Comparison of ENCODE assay signal across 17 cellular contexts in the genomic region with DNA sequence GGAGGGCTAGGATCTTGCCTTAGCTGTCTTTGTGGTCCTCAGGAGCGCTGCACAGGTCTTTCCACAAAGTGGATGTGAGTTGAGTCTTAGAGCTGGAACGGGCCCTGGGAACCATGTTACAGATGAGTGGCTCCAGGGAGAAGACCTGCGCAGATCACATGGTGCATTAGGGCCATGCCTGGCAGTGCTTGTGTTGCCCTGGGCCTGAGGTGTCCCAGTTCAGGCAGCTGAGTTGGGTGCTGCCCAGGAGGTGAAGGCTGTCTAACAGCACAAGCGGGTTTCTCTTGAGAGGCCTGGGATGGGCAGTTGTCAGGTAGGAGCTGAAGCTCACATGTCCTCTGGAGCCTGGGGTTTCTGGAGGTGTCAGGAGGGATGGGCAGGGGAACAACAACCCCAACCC. TPM values are rescaled to one million over a fixed set of nuclear protein-coding genes. Genes with fewer than 3 reads are reported as not detected.
DNase-seq lines count a peak whose midpoint lies in the region; ATAC-seq, FAIRE-seq and TF ChIP-seq lines count a peak whose summit lies in the region.
"Had no signal": no experiment of that assay in that cellular context is flagged by ENCODE, and none has a peak within 500 bp of the region (broad histone marks: within the 10 kb centered on the region; RNA-seq: fewer than 3 reads in every experiment).

No MANE protein-coding gene starts in this region.

- H3K4me3 ChIP-seq in Panc1 (ENCODE audit: low read depth in 2 of 2, low read length in 2 of 2) (no peak overlapping the region), H1 (ENCODE audit: extremely low read depth in 1 of 4, insufficient read depth in 2 of 4, low read depth in 3 of 4, low read length in 4 of 4) (no peak overlapping the region), neural progenitor cell (no peak overlapping the region), tibial artery (no peak overlapping the region)
- H3K4me3 ChIP-seq: HAP-1, right lobe of liver, SJSA1 had no signal

- H2BK20ac ChIP-seq in H1 (ENCODE audit: low read length): no peak overlapping the region

- no peaks in the 10 kb centered on the region for H3K27me3 Mint-ChIP-seq in neural progenitor cell (ENCODE audit: insufficient read depth, low read depth)
- H3K27me3 Mint-ChIP-seq: CD4-positive, alpha-beta T cell; naive thymus-derived CD4-positive, alpha-beta T cell had no signal

- H4K20me1 ChIP-seq in H1 (replicated peaks in 1 of 2; ENCODE audit: control insufficient read depth in 1 of 2, insufficient read depth in 2 of 2, low read length in 2 of 2) (no peaks in the 10 kb centered on the region), neural progenitor cell (ENCODE audit: low read depth) (no peaks in the 10 kb centered on the region)

- peak overlapping the region; percentile 64 for H3K27ac Mint-ChIP-seq in neural progenitor cell
- H3K27ac Mint-ChIP-seq: activated T-helper 1 cell treated with anti-CD3 and anti-CD28 coated beads, Interleukin-12 subunit alpha, Interleukin-12 subunit beta, Interleukin-2, Interleukin-4 antibody, amounts not matched to agents 30 ng/mL and 10 ng/mL and 1 ng/mL, durations not matched to agents 14 hours and 24 hours and 36 hours; CD4-positive, alpha-beta T cell; naive thymus-derived CD4-positive, alpha-beta T cell had no signal

- no peak overlapping the region for H3K14ac ChIP-seq in H1 (ENCODE audit: insufficient read length)

- POLR2A ChIA-PET in Panc1 (lab: Charles Lee): no interaction called here
- POLR2A ChIA-PET in H1 (lab: Charles Lee; ENCODE audit: partially characterized antibody): interaction anchor here (0.7 to 2.1 kb wide), 5 partner anchors 9 to 59 kb away, joined by 3 to 6 read pairs (median 4); no protein-coding TSS in a partner anchor

- peaks cover 2% of the 10 kb centered on the region for H3K79me1 ChIP-seq in H1 (ENCODE audit: low read depth, low read length)

- no peak overlapping the region for H4K8ac ChIP-seq in H1 (ENCODE audit: extremely low read depth, insufficient read depth, low read length)

- H3K36me3 ChIP-seq in Panc1 (ENCODE audit: control insufficient read depth, insufficient read depth, low read length): no peaks in the 10 kb centered on the region
- no peaks in the 10 kb centered on the region for H3K36me3 ChIP-seq in H1 (ENCODE audit: control insufficient read depth in 2 of 4, insufficient read depth in 4 of 4, low read length in 3 of 4)
- no peaks in the 10 kb centered on the region for H3K36me3 ChIP-seq in neural progenitor cell
- no peaks in the 10 kb centered on the region for H3K36me3 ChIP-seq in tibial artery
- H3K36me3 ChIP-seq: HAP-1, right lobe of liver, SJSA1 had no signal

- FAIRE-seq in H1 (lab: Jason Lieb, UNC): no peak

- WGBS in H1 (ENCODE audit: extremely low coverage in 1 of 2, insufficient coverage in 1 of 2, insufficient read length in 1 of 2, insufficient replicate concordance in 2 of 2, low coverage in 1 of 2, low lambda C conversion rate in 2 of 2, missing lambda C conversion rate in 1 of 2), 2 experiments: 100% methylated on average over 4 of the region's 4 CpGs; no CpG with 5 or more reads in 1 of the 2 experiments

- ATAC-seq in Panc1: no peak
- ATAC-seq: naive thymus-derived CD4-positive, alpha-beta T cell; right lobe of liver had no signal

- H3K79me2 ChIP-seq in H1 (ENCODE audit: control insufficient read depth in 1 of 2, insufficient read depth in 2 of 2, low read length in 2 of 2) (peaks cover 0 to 6% of the 10 kb centered on the region in 2 experiments; a peak in 1 of 4 replicates), neural progenitor cell (ENCODE audit: low read depth) (no peaks in the 10 kb centered on the region)

- intact Hi-C loops in Panc1 (cut with micrococcal nuclease; ENCODE audit: unreplicated experiment) (no loop called here), tibial artery (cut with DNase I; ENCODE audit: low total_unique reads) (no loop called here)

- H3K9me3 ChIP-seq in Panc1 (ENCODE audit: control insufficient read depth, insufficient read depth, low read depth, low read length) (no peaks in the 10 kb centered on the region), H1 (ENCODE audit: insufficient read depth in 2 of 2, low read depth in 1 of 2, low read length in 1 of 2) (no peaks in the 10 kb centered on the region), neural progenitor cell (ENCODE audit: low read depth) (no peaks in the 10 kb centered on the region), tibial artery (no peaks in the 10 kb centered on the region)
- H3K9me3 ChIP-seq: HAP-1, right lobe of liver, SJSA1 had no signal

- DNase-seq in Panc1 (ENCODE audit: low read depth, low spot score) (no peak), H1 (ENCODE audit: low read depth in 1 of 2, low spot score in 2 of 2) (no peak), neural progenitor cell (ENCODE audit: low spot score) (no peak), tibial artery (no peak), OCI-M1 (lab: John Stamatoyannopoulos, UW) (no peak), T-helper 1 cell (no peak)
- no peak for DNase-seq in activated CD8-positive, alpha-beta memory T cell treated with anti-CD3 and anti-CD28 coated beads, Interleukin-2, amount 50 U/mL, for 4 hours
- DNase-seq: activated CD4-positive, alpha-beta T cell treated with anti-CD3 and anti-CD28 coated beads, Interleukin-2, amount 50 U/mL, for 48 hours; CD4-positive, alpha-beta T cell; hypothalamus; KG1; naive thymus-derived CD4-positive, alpha-beta T cell; NCI-H1417 treated with DMSO at 0.1 percent for 48 hours had no signal

- H2AK5ac ChIP-seq in H1 (ENCODE audit: low read depth, low read length): no peak overlapping the region; the same call in 1 of the 2 replicates

- H2BK12ac ChIP-seq in H1 (ENCODE audit: low read depth, low read length): 0 out of 2 replicates have a peak overlapping the region, but pooled peaks have one; percentile 17

- BruUV-seq in Panc1 (replicated peaks; lab: Mats Ljungman, UMichigan): no TSS peak

- H3K4ac ChIP-seq in H1 (replicated peaks; ENCODE audit: insufficient read length, low read depth, low read length): no peak overlapping the region

- in situ Hi-C loops in Panc1 (cut with HindIII; ENCODE audit: low pct_unique_long_range_greater_than_20kb, low sequenced_read_pairs): no loop called here

- no peak overlapping the region; the same call in 1 of the 2 replicates for H2BK15ac ChIP-seq in H1 (ENCODE audit: low read length)

- TF ChIP-seq RAD21 in H1 (IDR thresholded peaks at IDR 0.05 in 1 of 2, conservative IDR thresholded peaks at IDR 0.05 in 1 of 2; ENCODE audit: low read depth in 2 of 2, low read length in 2 of 2): no peak

- no peaks in the 10 kb centered on the region for H3K36me3 Mint-ChIP-seq in neural progenitor cell
- H3K36me3 Mint-ChIP-seq: naive thymus-derived CD4-positive, alpha-beta T cell had no signal

- H3K4me1 ChIP-seq in Panc1 (ENCODE audit: control insufficient read depth, insufficient read depth, low read length) (peaks cover 65% of the 10 kb centered on the region), H1 (replicated peaks in 1 of 4; ENCODE audit: control insufficient read depth in 3 of 4, insufficient read depth in 4 of 4, low read length in 3 of 4) (peaks cover 0 to 21% (median 9%) of the 10 kb centered on the region in 4 experiments; a peak in 6 of 7 replicates), neural progenitor cell (peaks cover 18% of the 10 kb centered on the region), tibial artery (peaks cover 4 to 55% (median 40%) of the 10 kb centered on the region in 4 donors)
- H3K4me1 ChIP-seq: HAP-1, right lobe of liver had no signal

- no peak overlapping the region for H3K18ac ChIP-seq in H1 (ENCODE audit: extremely low read depth, low read length)

- H4K5ac ChIP-seq in H1 (ENCODE audit: insufficient read length, low read depth, low read length): no peak overlapping the region

- no peaks in the 10 kb centered on the region for H3K27me3 ChIP-seq in Panc1 (ENCODE audit: control insufficient read depth, insufficient read depth, low read length)
- no peaks in the 10 kb centered on the region for H3K27me3 ChIP-seq in H1 (replicated peaks in 1 of 4; ENCODE audit: control insufficient read depth in 3 of 4, extremely low read depth in 1 of 4, insufficient read depth in 3 of 4, low read length in 3 of 4)
- no peaks in the 10 kb centered on the region for H3K27me3 ChIP-seq in neural progenitor cell
- no peaks in the 10 kb centered on the region for H3K27me3 ChIP-seq in tibial artery
- H3K27me3 ChIP-seq: right lobe of liver, SJSA1 had no signal

- no peak overlapping the region for H3K4me2 ChIP-seq in H1 (ENCODE audit: insufficient read depth in 1 of 2, low read depth in 2 of 2, low read length in 2 of 2)
- no peak overlapping the region for H3K4me2 ChIP-seq in neural progenitor cell

- no peak overlapping the region; the same call in 1 of the 2 replicates for H2BK5ac ChIP-seq in H1 (ENCODE audit: low read depth, low read length)

- H2AFZ ChIP-seq in H1 (ENCODE audit: low read length) (no peak overlapping the region), neural progenitor cell (replicated peaks) (no peak overlapping the region)

- H3K23ac ChIP-seq in H1 (ENCODE audit: insufficient read length): no peak overlapping the region

- H3K9ac ChIP-seq in H1 (replicated peaks in 1 of 4; ENCODE audit: extremely low read depth in 1 of 4, low read depth in 3 of 4, low read length in 3 of 4): no peak overlapping the region; a peak in 1 of 7 replicates
- H3K9ac ChIP-seq in neural progenitor cell: no peak overlapping the region

- TF ChIP-seq CTCF in Panc1 (IDR thresholded peaks at IDR 0.05): no peak
- no peak for TF ChIP-seq CTCF in H1 (IDR thresholded peaks at IDR 0.05; ENCODE audit: control extremely low read depth in 1 of 3, insufficient read depth in 1 of 3, low read depth in 1 of 3, low read length in 3 of 3)
- no peak for TF ChIP-seq CTCF in neural progenitor cell (IDR thresholded peaks at IDR 0.05)
- no peak for TF ChIP-seq CTCF in tibial artery (IDR thresholded peaks at IDR 0.05)

- no peak overlapping the region for H2BK120ac ChIP-seq in H1 (replicated peaks; ENCODE audit: low read depth, low read length)

- H3K27ac ChIP-seq in Panc1 (ENCODE audit: low read length) (peak overlapping the region; percentile 95), H1 (ENCODE audit: low read depth, low read length) (0 out of 2 replicates have a peak overlapping the region, but pooled peaks have one; percentile 13), neural progenitor cell (no peak overlapping the region), tibial artery (peak overlapping the region; percentile 14 to 88)
- H3K27ac ChIP-seq: right lobe of liver, SJSA1 had no signal

- no peaks in the 10 kb centered on the region for H3K23me2 ChIP-seq in H1 (ENCODE audit: low read depth, low read length)

- H3K9me3 Mint-ChIP-seq in neural progenitor cell: no peaks in the 10 kb centered on the region
- H3K9me3 Mint-ChIP-seq: activated T-helper 1 cell treated with anti-CD3 and anti-CD28 coated beads, Interleukin-12 subunit alpha, Interleukin-12 subunit beta, Interleukin-2, Interleukin-4 antibody, amounts not matched to agents 30 ng/mL and 10 ng/mL and 1 ng/mL, durations not matched to agents 14 hours and 24 hours and 36 hours; CD4-positive, alpha-beta T cell; naive thymus-derived CD4-positive, alpha-beta T cell had no signal

- TF ChIP-seq POLR2A in H1 (IDR thresholded peaks at IDR 0.05; ENCODE audit: control extremely low read depth in 1 of 2, low read depth in 2 of 2, low read length in 2 of 2): no peak

- no peak overlapping the region for H3K56ac ChIP-seq in H1 (replicated peaks; ENCODE audit: insufficient read length, low read depth, low read length)

- no peak for TF ChIP-seq EP300 in H1 (IDR thresholded peaks at IDR 0.05; ENCODE audit: borderline replicate concordance in 1 of 2, low read depth in 2 of 2, low read length in 2 of 2)

- peaks cover 11% of the 10 kb centered on the region for H3F3A ChIP-seq in neural progenitor cell (ENCODE audit: low read depth)

- no peak overlapping the region for H3K4me3 Mint-ChIP-seq in neural progenitor cell
- H3K4me3 Mint-ChIP-seq: activated T-helper 1 cell treated with anti-CD3 and anti-CD28 coated beads, Interleukin-12 subunit alpha, Interleukin-12 subunit beta, Interleukin-2, Interleukin-4 antibody, amounts not matched to agents 30 ng/mL and 10 ng/mL and 1 ng/mL, durations not matched to agents 14 hours and 24 hours and 36 hours; CD4-positive, alpha-beta T cell; naive thymus-derived CD4-positive, alpha-beta T cell had no signal

- CTCF ChIA-PET in Panc1 (lab: Charles Lee): interaction anchor here (0.6 to 1.3 kb wide), 3 partner anchors 13 to 348 kb away, joined by 3 to 8 read pairs (median 4); no protein-coding TSS in a partner anchor
- CTCF ChIA-PET in H1 (lab: Charles Lee; ENCODE audit: partially characterized antibody): interaction anchor here (0.8 to 14.7 kb wide), 15 partner anchors 14 to 171 kb away, joined by 3 to 388 read pairs (median 5); a partner anchor contains a TSS

- peak overlapping the region; percentile 62 for H4K91ac ChIP-seq in H1 (replicated peaks; ENCODE audit: insufficient read length, low read length)

- H3K4me1 Mint-ChIP-seq in neural progenitor cell: peaks cover 44% of the 10 kb centered on the region

RNA-seq across cellular contexts. Expression of a gene that starts 33.7 kb away (rescaled TPM):
- total RNA-seq in Panc1 (2021; ENCODE audit: unreplicated experiment) (0.98 TPM), neural progenitor cell (ENCODE audit: low replicate concordance) (not detected in 2 replicates)
- 0.56 TPM for polyA plus RNA-seq in Panc1 (2012; ENCODE audit: insufficient read length)
- not detected in 2 replicates for total RNA-seq in H1 (2021; fragmentation: NEBNext Ultra II Directional; extraction: Animal tissue kit (Norgen Biotek cat#: 25700))
- polyA plus RNA-seq in H1 (2011; rRNA removed): not detected in 2 replicates
- polyA plus RNA-seq in H1 (2011; cell fraction: cytosol; rRNA removed): not detected
- not detected for polyA plus RNA-seq in H1 (2011; cell fraction: nucleus; rRNA removed)
- not detected in 4 replicates for polyA plus RNA-seq in H1 (2012, experiment 1 of 2)
- polyA plus RNA-seq in H1 (2012, experiment 2 of 2): not detected
- polyA plus RNA-seq in H1 (2013, experiment 1 of 2): not detected
- not detected for polyA plus RNA-seq in H1 (2013, experiment 2 of 2)
- polyA minus RNA-seq in H1 (2011; rRNA and poly(A)+ RNA removed): not detected in 2 replicates
- polyA minus RNA-seq in H1 (2011; cell fraction: cytosol; rRNA and poly(A)+ RNA removed): not detected
- not detected for polyA minus RNA-seq in H1 (2011; cell fraction: nucleus; rRNA and poly(A)+ RNA removed)
- total RNA-seq: activated T-helper 1 cell treated with anti-CD3 and anti-CD28 coated beads, Interleukin-12 subunit alpha, Interleukin-12 subunit beta, Interleukin-2, Interleukin-4 antibody, amounts not matched to agents 30 ng/mL and 10 ng/mL and 1 ng/mL, durations not matched to agents 14 hours and 24 hours and 36 hours; CD4-positive, alpha-beta T cell; SJSA1 had no signal
- polyA plus RNA-seq: naive thymus-derived CD4-positive, alpha-beta T cell had no signal

RNA-seq across cellular contexts. Expression of a gene that starts 40.1 kb away (rescaled TPM):
- 55.6 TPM for total RNA-seq in Panc1 (2021; ENCODE audit: unreplicated experiment)
- 63.0 TPM for polyA plus RNA-seq in Panc1 (2012; ENCODE audit: insufficient read length)
- total RNA-seq in H1 (2021; fragmentation: NEBNext Ultra II Directional; extraction: Animal tissue kit (Norgen Biotek cat#: 25700)): 22.3 and 23.1 TPM in 2 replicates
- 36.2 and 48.8 TPM in 2 replicates for polyA plus RNA-seq in H1 (2011; rRNA removed)
- polyA plus RNA-seq in H1 (2011; cell fraction: cytosol; rRNA removed): 32.2 TPM
- polyA plus RNA-seq in H1 (2011; cell fraction: nucleus; rRNA removed): 27.8 TPM
- polyA plus RNA-seq in H1 (2012, experiment 1 of 2): 11.7 to 21.5 TPM (median 19.8 TPM) in 4 replicates
- 25.5 TPM for polyA plus RNA-seq in H1 (2012, experiment 2 of 2)
- polyA plus RNA-seq in H1 (2013, experiment 1 of 2): 17.5 TPM
- 17.5 TPM for polyA plus RNA-seq in H1 (2013, experiment 2 of 2)
- polyA minus RNA-seq in H1 (2011; rRNA and poly(A)+ RNA removed): 6.4 and 7.2 TPM in 2 replicates
- polyA minus RNA-seq in H1 (2011; cell fraction: cytosol; rRNA and poly(A)+ RNA removed): 15.3 TPM
- 10.8 TPM for polyA minus RNA-seq in H1 (2011; cell fraction: nucleus; rRNA and poly(A)+ RNA removed)
- total RNA-seq in neural progenitor cell (ENCODE audit: low replicate concordance): 4.7 and 15.7 TPM in 2 replicates

RNA-seq across cellular contexts. Expression of a gene that starts 40.6 kb away (rescaled TPM):
- 83.3 TPM for total RNA-seq in Panc1 (2021; ENCODE audit: unreplicated experiment)
- polyA plus RNA-seq in Panc1 (2012; ENCODE audit: insufficient read length): 81.5 TPM
- total RNA-seq in H1 (2021; fragmentation: NEBNext Ultra II Directional; extraction: Animal tissue kit (Norgen Biotek cat#: 25700)): 128 and 130 TPM in 2 replicates
- 221 and 228 TPM in 2 replicates for polyA plus RNA-seq in H1 (2011; rRNA removed)
- polyA plus RNA-seq in H1 (2011; cell fraction: cytosol; rRNA removed): 183 TPM
- polyA plus RNA-seq in H1 (2011; cell fraction: nucleus; rRNA removed): 470 TPM
- polyA plus RNA-seq in H1 (2012, experiment 1 of 2): 107 to 133 TPM (median 128 TPM) in 4 replicates
- 131 TPM for polyA plus RNA-seq in H1 (2012, experiment 2 of 2)
- polyA plus RNA-seq in H1 (2013, experiment 1 of 2): 125 TPM
- polyA plus RNA-seq in H1 (2013, experiment 2 of 2): 122 TPM
- 326 and 376 TPM in 2 replicates for polyA minus RNA-seq in H1 (2011; rRNA and poly(A)+ RNA removed)
- polyA minus RNA-seq in H1 (2011; cell fraction: cytosol; rRNA and poly(A)+ RNA removed): 92.1 TPM
- polyA minus RNA-seq in H1 (2011; cell fraction: nucleus; rRNA and poly(A)+ RNA removed): 160 TPM
- total RNA-seq in neural progenitor cell (ENCODE audit: low replicate concordance): 127 and 216 TPM in 2 replicates

RNA-seq across cellular contexts. Expression of a gene that starts 45.4 kb away (rescaled TPM):
- 0.08 TPM for total RNA-seq in Panc1 (2021; ENCODE audit: unreplicated experiment)
- 0.16 TPM for polyA plus RNA-seq in Panc1 (2012; ENCODE audit: insufficient read length)
- 0.28 and 0.29 TPM in 2 replicates for total RNA-seq in H1 (2021; fragmentation: NEBNext Ultra II Directional; extraction: Animal tissue kit (Norgen Biotek cat#: 25700))
- polyA plus RNA-seq in H1 (2011; rRNA removed): 0.57 and 1.00 TPM in 2 replicates
- polyA plus RNA-seq in H1 (2011; cell fraction: cytosol; rRNA removed): 0.53 TPM
- 0.47 TPM for polyA plus RNA-seq in H1 (2011; cell fraction: nucleus; rRNA removed)
- 0.19 to 0.74 TPM (median 0.51 TPM) in 4 replicates for polyA plus RNA-seq in H1 (2012, experiment 1 of 2)
- 0.42 TPM for polyA plus RNA-seq in H1 (2012, experiment 2 of 2)
- 0.26 TPM for polyA plus RNA-seq in H1 (2013, experiment 1 of 2)
- 0.17 TPM for polyA plus RNA-seq in H1 (2013, experiment 2 of 2)
- polyA minus RNA-seq in H1 (2011; rRNA and poly(A)+ RNA removed): 0.50 and 0.63 TPM in 2 replicates
- not detected for polyA minus RNA-seq in H1 (2011; cell fraction: cytosol; rRNA and poly(A)+ RNA removed)
- polyA minus RNA-seq in H1 (2011; cell fraction: nucleus; rRNA and poly(A)+ RNA removed): 0.80 TPM
- total RNA-seq in neural progenitor cell (ENCODE audit: low replicate concordance): 0.17 and 1.2 TPM in 2 replicates
- total RNA-seq: activated T-helper 1 cell treated with anti-CD3 and anti-CD28 coated beads, Interleukin-12 subunit alpha, Interleukin-12 subunit beta, Interleukin-2, Interleukin-4 antibody, amounts not matched to agents 30 ng/mL and 10 ng/mL and 1 ng/mL, durations not matched to agents 14 hours and 24 hours and 36 hours; CD4-positive, alpha-beta T cell; naive thymus-derived CD4-positive, alpha-beta T cell had no signal
- polyA plus RNA-seq: naive thymus-derived CD4-positive, alpha-beta T cell had no signal

RNA-seq across cellular contexts. Expression of a gene that starts 50.7 kb away (rescaled TPM):
- total RNA-seq in Panc1 (2021; ENCODE audit: unreplicated experiment) (not detected), neural progenitor cell (ENCODE audit: low replicate concordance) (not detected in 2 replicates)
- not detected for polyA plus RNA-seq in Panc1 (2012; ENCODE audit: insufficient read length)
- total RNA-seq in H1 (2021; fragmentation: NEBNext Ultra II Directional; extraction: Animal tissue kit (Norgen Biotek cat#: 25700)): not detected in 2 replicates
- polyA plus RNA-seq in H1 (2011; rRNA removed): 0.05 TPM in 1 of 2 replicates, not detected in the other
- polyA plus RNA-seq in H1 (2011; cell fraction: cytosol; rRNA removed): 0.08 TPM
- polyA plus RNA-seq in H1 (2011; cell fraction: nucleus; rRNA removed): 0.09 TPM
- polyA plus RNA-seq in H1 (2012, experiment 1 of 2): not detected in 4 replicates
- polyA plus RNA-seq in H1 (2012, experiment 2 of 2): not detected
- polyA plus RNA-seq in H1 (2013, experiment 1 of 2): not detected
- not detected for polyA plus RNA-seq in H1 (2013, experiment 2 of 2)
- polyA minus RNA-seq in H1 (2011; rRNA and poly(A)+ RNA removed): 0.16 and 0.41 TPM in 2 replicates
- polyA minus RNA-seq in H1 (2011; cell fraction: cytosol; rRNA and poly(A)+ RNA removed): not detected
- not detected for polyA minus RNA-seq in H1 (2011; cell fraction: nucleus; rRNA and poly(A)+ RNA removed)
- total RNA-seq: activated T-helper 1 cell treated with anti-CD3 and anti-CD28 coated beads, Interleukin-12 subunit alpha, Interleukin-12 subunit beta, Interleukin-2, Interleukin-4 antibody, amounts not matched to agents 30 ng/mL and 10 ng/mL and 1 ng/mL, durations not matched to agents 14 hours and 24 hours and 36 hours; CD4-positive, alpha-beta T cell; naive thymus-derived CD4-positive, alpha-beta T cell; SJSA1 had no signal
- polyA plus RNA-seq: naive thymus-derived CD4-positive, alpha-beta T cell had no signal
